Comparison of ENCODE assay signal across 8 cellular contexts in genomic region chr19:1400281-1401137, GRCh38. TPM values are rescaled to one million over a fixed set of nuclear protein-coding genes. Genes with fewer than 3 reads are reported as not detected.
DNase-seq lines count a peak whose midpoint lies in the region; ATAC-seq and TF ChIP-seq lines count a peak whose summit lies in the region.

No MANE protein-coding gene starts in this region.

- ATAC-seq in activated T-cell treated with anti-CD3 and anti-CD28 coated beads, Interleukin-2, amount 50 U/mL, for 4 hours = peak; percentile 32 to 39
- ATAC-seq in natural killer cell (no peak), GM18870 (IDR thresholded peaks at IDR 0.05; ENCODE audit: unreplicated experiment) (no peak), GM18505 (IDR thresholded peaks at IDR 0.05; ENCODE audit: unreplicated experiment) (no peak)

- intact Hi-C loops in natural killer cell (cut with micrococcal nuclease) = loop anchor here (10.0 kb wide), 1 partner anchor 204 kb away; the partner anchor contains the start of gene UQCR11

- no peaks in the 10 kb centered on the region for H3K36me3 Mint-ChIP-seq in activated T-cell treated with anti-CD3 and anti-CD28 coated beads, Interleukin-2, amount 50 U/mL, for 4 hours (ENCODE audit: insufficient read depth)
- no peaks in the 10 kb centered on the region for H3K36me3 Mint-ChIP-seq in natural killer cell

- peak overlapping the region; percentile 73 for H3K4me3 Mint-ChIP-seq in activated T-cell treated with anti-CD3 and anti-CD28 coated beads, Interleukin-2, amount 50 U/mL, for 4 hours
- H3K4me3 Mint-ChIP-seq in natural killer cell = peak overlapping the region; percentile 59

- TF ChIP-seq CTCF in epithelial cell of esophagus (IDR thresholded peaks at IDR 0.05; ENCODE audit: insufficient read depth, low read depth, low read length, missing control alignments) (no peak), natural killer cell (IDR thresholded peaks at IDR 0.05) (no peak)

- no peak for DNase-seq in activated T-cell treated with anti-CD3 and anti-CD28 coated beads, Interleukin-2, amount 50 U/mL, for 4 hours
- DNase-seq in activated T-cell treated with anti-CD3 and anti-CD28 coated beads for 4 hours = no peak
- DNase-seq in RPMI8226 = peak; percentile 62
- DNase-seq in epithelial cell of esophagus (ENCODE audit: low read depth) = no peak
- no peak for DNase-seq in natural killer cell
- DNase-seq in effector CD4-positive, alpha-beta T cell = no peak

- no peaks in the 10 kb centered on the region for H3K9me3 Mint-ChIP-seq in activated T-cell treated with anti-CD3 and anti-CD28 coated beads, Interleukin-2, amount 50 U/mL, for 4 hours
- H3K9me3 Mint-ChIP-seq in natural killer cell = no peaks in the 10 kb centered on the region

- H3K4me3 ChIP-seq in epithelial cell of esophagus (ENCODE audit: low read length) = peak overlapping the region; percentile 61

- H3K27ac Mint-ChIP-seq in natural killer cell = no peak overlapping the region

- H3K27me3 Mint-ChIP-seq in activated T-cell treated with anti-CD3 and anti-CD28 coated beads, Interleukin-2, amount 50 U/mL, for 4 hours (ENCODE audit: low read depth) = peaks cover 5% of the 10 kb centered on the region
- peaks cover 0 to 3% of the 10 kb centered on the region in 2 donors for H3K27me3 Mint-ChIP-seq in natural killer cell (ENCODE audit: low read depth in 2 of 2)

- peaks cover 11% of the 10 kb centered on the region for H3K4me1 Mint-ChIP-seq in activated T-cell treated with anti-CD3 and anti-CD28 coated beads, Interleukin-2, amount 50 U/mL, for 4 hours (ENCODE audit: low read depth)
- peaks cover 7 to 12% of the 10 kb centered on the region in 2 donors for H3K4me1 Mint-ChIP-seq in natural killer cell

- TF ChIP-seq POLR2A in GM18505 (IDR thresholded peaks at IDR 0.05; ENCODE audit: borderline replicate concordance, extremely low read depth, insufficient read depth, insufficient read length) = no peak

RNA-seq across cellular contexts. Expression of gene GAMT, which starts 0.8 kb away (rescaled TPM):
- total RNA-seq in activated T-cell treated with anti-CD3 and anti-CD28 coated beads, Interleukin-2, amount 50 U/mL, for 4 hours = 10 to 100 TPM; 16.0 to 25.9 (median 23.1) TPM
- total RNA-seq in natural killer cell = 1 to 10 TPM; 5.1 to 7.5 (median 7.1) TPM

RNA-seq across cellular contexts. Expression of gene DAZAP1, which starts 6.9 kb away (rescaled TPM):
- 100 to 1,000 TPM; 296 to 322 (median 303) TPM for total RNA-seq in activated T-cell treated with anti-CD3 and anti-CD28 coated beads, Interleukin-2, amount 50 U/mL, for 4 hours
- 100 to 1,000 TPM; 166 to 207 (median 170) TPM for total RNA-seq in natural killer cell

RNA-seq across cellular contexts. Expression of gene NDUFS7, which starts 16.8 kb away (rescaled TPM):
- 100 to 1,000 TPM; 124 to 142 (median 137) TPM for total RNA-seq in activated T-cell treated with anti-CD3 and anti-CD28 coated beads, Interleukin-2, amount 50 U/mL, for 4 hours
- 10 to 100 TPM; 60.8 to 67.9 (median 66.6) TPM for total RNA-seq in natural killer cell

RNA-seq across cellular contexts. Expression of gene RPS15, which starts 37.7 kb away (rescaled TPM):
- total RNA-seq in activated T-cell treated with anti-CD3 and anti-CD28 coated beads, Interleukin-2, amount 50 U/mL, for 4 hours = 1,000 to 10,000 TPM; 2,317 to 2,484 (median 2,379) TPM
- total RNA-seq in natural killer cell = 100 to 1,000 TPM; 731 to 872 (median 837) TPM

RNA-seq across cellular contexts. Expression of gene APC2, which starts 49.4 kb away (rescaled TPM):
- under 1 TPM; 0.13 to 0.45 (median 0.16) TPM for total RNA-seq in activated T-cell treated with anti-CD3 and anti-CD28 coated beads, Interleukin-2, amount 50 U/mL, for 4 hours
- total RNA-seq in natural killer cell = under 1 TPM; 0.14 to 0.58 (median 0.27) TPM

Comparison
In these comparisons a context has a peak if more than half of its experiments do, and no peak if none do; other contexts are left out.
1. ATAC-seq: peak in activated T-cell treated with anti-CD3 and anti-CD28 coated beads, Interleukin-2, amount 50 U/mL, for 4 hours (2 of 2); none in natural killer cell (0 of 3), GM18870 (single experiment) and GM18505 (single experiment).